ENCODE assay signal across 13 cellular contexts in genomic region chr19:34994286-34994642, GRCh38. TPM values are rescaled to one million over a fixed set of nuclear protein-coding genes. Genes with fewer than 3 reads are reported as not detected.
A peak's percentile ranks its signal among the peaks of the same experiment; 100 is the strongest.
DNase-seq lines count a peak whose midpoint lies in the region; ATAC-seq and TF ChIP-seq lines count a peak whose summit lies in the region.
"Had no signal": no experiment of that assay in that cellular context is flagged by ENCODE, and none has a peak within 500 bp of the region (broad histone marks: within the 10 kb centered on the region; RNA-seq: fewer than 3 reads in every experiment).

No MANE protein-coding gene starts in this region.

- TF ChIP-seq CTCF in breast epithelium (IDR thresholded peaks at IDR 0.05), result no peak
- no peak for TF ChIP-seq CTCF in MCF 10A (IDR thresholded peaks at IDR 0.05; ENCODE audit: unreplicated experiment)
- no peak for TF ChIP-seq CTCF in osteoblast (IDR thresholded peaks at IDR 0.05; ENCODE audit: extremely low read depth, low read depth, low read length)
- no peak for TF ChIP-seq CTCF in upper lobe of right lung (IDR thresholded peaks at IDR 0.05)
- TF ChIP-seq CTCF in glutamatergic neuron (IDR thresholded peaks at IDR 0.05; ENCODE audit: partially characterized antibody, unreplicated experiment), result no peak

- WGBS in right cardiac atrium, result 64% methylated on average over 9 of the region's 9 CpGs

- H3K4me1 ChIP-seq in breast epithelium (no peaks in the 10 kb centered on the region), right cardiac atrium (ENCODE audit: control insufficient read depth, insufficient read depth, low read length) (no peaks in the 10 kb centered on the region), osteoblast (ENCODE audit: insufficient read depth, low read length) (peaks cover 3% of the 10 kb centered on the region), upper lobe of right lung (peaks cover 33% of the 10 kb centered on the region)

- no peak overlapping the region for H3K4me2 ChIP-seq in osteoblast (ENCODE audit: insufficient read depth, low read length)

- H3K9me3 Mint-ChIP-seq in MCF 10A (ENCODE audit: unreplicated experiment) (no peaks in the 10 kb centered on the region), glutamatergic neuron (ENCODE audit: unreplicated experiment) (peaks cover 7% of the 10 kb centered on the region)
- H3K9me3 Mint-ChIP-seq: activated CD4-positive, alpha-beta memory T cell treated with anti-CD3 and anti-CD28 coated beads, Interleukin-2, amount 10 ng/mL, durations not matched to agents 7 days and 5 days had no signal

- no peak overlapping the region for H3K4me3 Mint-ChIP-seq in MCF 10A (ENCODE audit: unreplicated experiment)
- no peak overlapping the region for H3K4me3 Mint-ChIP-seq in glutamatergic neuron (ENCODE audit: unreplicated experiment)
- H3K4me3 Mint-ChIP-seq: activated CD4-positive, alpha-beta memory T cell treated with anti-CD3 and anti-CD28 coated beads, Interleukin-2, amount 10 ng/mL, durations not matched to agents 7 days and 5 days had no signal

- H3K4me3 ChIP-seq in breast epithelium, result no peak overlapping the region
- H3K4me3 ChIP-seq in right cardiac atrium (ENCODE audit: low read length), result no peak overlapping the region
- no peak overlapping the region for H3K4me3 ChIP-seq in osteoblast (ENCODE audit: insufficient read depth, low read length)
- H3K4me3 ChIP-seq in upper lobe of right lung, result no peak overlapping the region

- no peak for TF ChIP-seq POLR2A in breast epithelium (IDR thresholded peaks at IDR 0.05)

- H3K4me1 Mint-ChIP-seq in MCF 10A (ENCODE audit: insufficient read depth, unreplicated experiment) (peaks cover 7% of the 10 kb centered on the region), glutamatergic neuron (ENCODE audit: low read depth, unreplicated experiment) (peaks cover 7% of the 10 kb centered on the region)

- POLR2A ChIA-PET in MCF 10A (lab: Yijun Ruan, JAX), result interaction anchor here (0.7 kb wide), 1 partner anchor 12 kb away, joined by 7 read pairs; no protein-coding TSS in a partner anchor

- DNase-seq in breast epithelium (ENCODE audit: low spot score in 2 of 2) (no peak), MCF 10A (ENCODE audit: unreplicated experiment) (no peak), right cardiac atrium (peak in 1 of 3 donors; percentile 52), osteoblast (ENCODE audit: insufficient read length, low spot score, missing footprints) (no peak), upper lobe of right lung (no peak), activated gamma-delta T cell treated with Interleukin-2 at 50 U/mL for 16 hours (no peak), glutamatergic neuron (no peak), caudate nucleus (lab: John Stamatoyannopoulos, UW) (no peak)
- DNase-seq: activated CD4-positive, alpha-beta memory T cell treated with anti-CD3 and anti-CD28 coated beads, Interleukin-2, amount 10 ng/mL, durations not matched to agents 7 days and 5 days; H7; NCI-H2081 treated with DMSO at 0.1 percent for 48 hours had no signal

- H3K9me3 ChIP-seq in breast epithelium (no peaks in the 10 kb centered on the region), right cardiac atrium (ENCODE audit: control insufficient read depth, low read length) (no peaks in the 10 kb centered on the region), osteoblast (ENCODE audit: low read depth, low read length) (no peaks in the 10 kb centered on the region), upper lobe of right lung (no peaks in the 10 kb centered on the region)

- intact Hi-C loops in breast epithelium (cut with DNase I; ENCODE audit: low total_unique reads) (no loop called here), MCF 10A (cut with micrococcal nuclease) (no loop called here), right cardiac atrium (cut with DNase I) (no loop called here), upper lobe of right lung (cut with DNase I) (no loop called here)

- CTCF ChIA-PET in MCF 10A (lab: Yijun Ruan, JAX), result interaction anchor here (0.9 to 1.2 kb wide), 2 partner anchors 16 to 19 kb away, joined by 3 to 4 read pairs; no protein-coding TSS in a partner anchor

- H3K36me3 ChIP-seq in breast epithelium, result no peaks in the 10 kb centered on the region
- H3K36me3 ChIP-seq in osteoblast (ENCODE audit: insufficient read depth, low read length), result no peaks in the 10 kb centered on the region
- H3K36me3 ChIP-seq in upper lobe of right lung, result no peaks in the 10 kb centered on the region

- ATAC-seq in right cardiac atrium (no peak), upper lobe of right lung (no peak)

- peak overlapping the region; percentile 48 to 66 for H3K27ac ChIP-seq in breast epithelium
- peak overlapping the region; percentile 28 for H3K27ac ChIP-seq in right cardiac atrium (ENCODE audit: low read length)
- no peak overlapping the region for H3K27ac ChIP-seq in osteoblast (ENCODE audit: low read depth, low read length)
- peak overlapping the region; percentile 78 for H3K27ac ChIP-seq in upper lobe of right lung
- H3K27ac ChIP-seq in caudate nucleus (ENCODE audit: low read depth, low read length), result no peak overlapping the region

- H2AFZ ChIP-seq in osteoblast (ENCODE audit: low read length), result peak overlapping the region; percentile 88

- H3K36me3 Mint-ChIP-seq in MCF 10A (ENCODE audit: insufficient read depth, unreplicated experiment), result no peaks in the 10 kb centered on the region
- H3K36me3 Mint-ChIP-seq in glutamatergic neuron (ENCODE audit: unreplicated experiment), result no peaks in the 10 kb centered on the region

- H3K79me2 ChIP-seq in osteoblast (ENCODE audit: insufficient read depth, low read length), result no peaks in the 10 kb centered on the region

- H3K27me3 Mint-ChIP-seq in MCF 10A (ENCODE audit: insufficient read depth, unreplicated experiment) (peaks cover 13% of the 10 kb centered on the region), glutamatergic neuron (ENCODE audit: unreplicated experiment) (peaks cover 6% of the 10 kb centered on the region)
- H3K27me3 Mint-ChIP-seq: activated CD4-positive, alpha-beta memory T cell treated with anti-CD3 and anti-CD28 coated beads, Interleukin-2, amount 10 ng/mL, durations not matched to agents 7 days and 5 days had no signal

- no peaks in the 10 kb centered on the region for H4K20me1 ChIP-seq in osteoblast (ENCODE audit: insufficient read depth, low read length)

- H3K27me3 ChIP-seq in breast epithelium (no peaks in the 10 kb centered on the region), right cardiac atrium (ENCODE audit: control insufficient read depth, insufficient read depth) (no peaks in the 10 kb centered on the region), osteoblast (ENCODE audit: insufficient read depth, low read length) (no peaks in the 10 kb centered on the region), upper lobe of right lung (no peaks in the 10 kb centered on the region)

- H3K27ac Mint-ChIP-seq in MCF 10A (ENCODE audit: low read depth, unreplicated experiment) (no peak overlapping the region), glutamatergic neuron (ENCODE audit: unreplicated experiment) (no peak overlapping the region)
- H3K27ac Mint-ChIP-seq: activated CD4-positive, alpha-beta memory T cell treated with anti-CD3 and anti-CD28 coated beads, Interleukin-2, amount 10 ng/mL, durations not matched to agents 7 days and 5 days had no signal

- no TSS peak for BruUV-seq in MCF 10A (replicated peaks; lab: Mats Ljungman, UMichigan)

RNA-seq across cellular contexts. Expression of gene GRAMD1A, which starts 5.9 kb away (rescaled TPM):
- total RNA-seq in breast epithelium (10 to 100 TPM; 30.6 to 56.0 (median 38.6) TPM), MCF 10A (2022) (46.7 and 48.1 TPM in 2 replicates), right cardiac atrium (10 to 100 TPM; 27.9 to 37.4 (median 32.7) TPM), osteoblast (29.7 and 33.6 TPM in 2 replicates), upper lobe of right lung (107 TPM), glutamatergic neuron (ENCODE audit: unreplicated experiment) (220 TPM)
- polyA plus RNA-seq in right cardiac atrium, result 32.0 TPM

RNA-seq across cellular contexts. Expression of gene ZNF792, which starts 30.2 kb away (rescaled TPM):
- total RNA-seq in breast epithelium, result 10 to 100 TPM in 2 of 3 donors, 1 to 10 TPM in 1; 6.4 to 11.6 (median 11.1) TPM
- total RNA-seq in MCF 10A (2022), result 0.40 and 1.0 TPM in 2 replicates
- total RNA-seq in right cardiac atrium, result 1 to 10 TPM; 3.3 to 5.1 (median 4.3) TPM
- 1.1 TPM for polyA plus RNA-seq in right cardiac atrium
- 6.2 TPM in 2 replicates for total RNA-seq in osteoblast
- 11.5 TPM for total RNA-seq in upper lobe of right lung
- total RNA-seq in glutamatergic neuron (ENCODE audit: unreplicated experiment), result 6.4 TPM

RNA-seq across cellular contexts. Expression of gene SCN1B, which starts 36.0 kb away (rescaled TPM):
- total RNA-seq in breast epithelium (10 to 100 TPM in 1 of 3 donors, 1 to 10 TPM in 2; 5.1 to 14.6 (median 8.5) TPM), MCF 10A (2022) (0.19 and 0.27 TPM in 2 replicates), right cardiac atrium (100 to 1,000 TPM in 1 of 4 donors, 10 to 100 TPM in 3; 74.3 to 134 (median 87.1) TPM), osteoblast (4.7 and 5.6 TPM in 2 replicates), upper lobe of right lung (8.7 TPM), glutamatergic neuron (ENCODE audit: unreplicated experiment) (12.0 TPM)
- 89.1 TPM for polyA plus RNA-seq in right cardiac atrium

RNA-seq across cellular contexts. Expression of gene HPN, which starts 47.3 kb away (rescaled TPM):
- total RNA-seq in breast epithelium, result 10 to 100 TPM in 1 of 3 donors, 1 to 10 TPM in 2; 1.8 to 18.0 (median 8.5) TPM
- not detected in 2 replicates for total RNA-seq in MCF 10A (2022)
- 1 to 10 TPM; 3.9 to 7.0 (median 5.0) TPM for total RNA-seq in right cardiac atrium
- polyA plus RNA-seq in right cardiac atrium, result 1.5 TPM
- total RNA-seq in osteoblast, result under 0.01 and 0.29 TPM in 2 replicates
- total RNA-seq in upper lobe of right lung, result 36.4 TPM
- 0.29 TPM for total RNA-seq in glutamatergic neuron (ENCODE audit: unreplicated experiment)
- total RNA-seq: activated CD4-positive, alpha-beta memory T cell treated with anti-CD3 and anti-CD28 coated beads, Interleukin-2, amount 10 ng/mL, durations not matched to agents 7 days and 5 days; pulmonary artery endothelial cell had no signal
- polyA plus RNA-seq: keratinocyte had no signal

Comparison
In these comparisons a context has a peak if more than half of its experiments do, and no peak if none do; other contexts are left out.
1. H3K27ac ChIP-seq: peak in breast epithelium (2 of 2), right cardiac atrium (single experiment) and upper lobe of right lung (single experiment); none in osteoblast (single experiment) and caudate nucleus (single experiment).